ENCODE assay signal across 8 cellular contexts in genomic region chr2:43227830-43228280, GRCh38. TPM values are rescaled to one million over a fixed set of nuclear protein-coding genes. Genes with fewer than 3 reads are reported as not detected.
DNase-seq lines count a peak whose midpoint lies in the region; ATAC-seq, FAIRE-seq and TF ChIP-seq lines count a peak whose summit lies in the region.

No MANE protein-coding gene starts in this region.

- peak overlapping the region; percentile 96 for H3K4me3 Mint-ChIP-seq in CD8-positive, alpha-beta T cell
- peak overlapping the region; percentile 79 for H3K4me3 Mint-ChIP-seq in natural killer cell

- H3K9ac ChIP-seq in KMS-11: peak overlapping the region; percentile 100

- POLR2A ChIA-PET in CD8-positive, alpha-beta T cell (lab: Charles Lee): interaction anchor here (1.1 to 18.1 kb wide), 12 partner anchors 9 to 417 kb away, joined by 3 to 1192 read pairs (median 9); no protein-coding TSS in a partner anchor

- no peaks in the 10 kb centered on the region for H3K9me3 ChIP-seq in CD8-positive, alpha-beta T cell (ENCODE audit: low read length)

- H3K27me3 ChIP-seq in CD8-positive, alpha-beta T cell (ENCODE audit: insufficient read depth, low read length): no peaks in the 10 kb centered on the region
- H3K27me3 ChIP-seq in KMS-11 (ENCODE audit: insufficient read depth, low read depth): no peaks in the 10 kb centered on the region

- peak overlapping the region; percentile 91 for H3K4me2 ChIP-seq in KMS-11

- DNase-seq in CD8-positive, alpha-beta T cell: no peak
- no peak for DNase-seq in natural killer cell
- DNase-seq in COLO829 (ENCODE audit: low spot score): no peak
- DNase-seq in NCI-H1092 (lab: John Stamatoyannopoulos, UW): no peak
- DNase-seq in HTR-8/SVneo (ENCODE audit: insufficient read length, low spot score): no peak
- DNase-seq in mucosa of gallbladder (ENCODE audit: low spot score): no peak

- peaks cover 23% of the 10 kb centered on the region for H3K4me1 ChIP-seq in CD8-positive, alpha-beta T cell (ENCODE audit: insufficient read depth, low read length)
- peaks cover 54% of the 10 kb centered on the region for H3K4me1 ChIP-seq in KMS-11 (ENCODE audit: low read depth, poor library complexity, severe bottlenecking)

- peak overlapping the region; percentile 94 for H3K27ac Mint-ChIP-seq in CD8-positive, alpha-beta T cell
- peak overlapping the region; percentile 90 to 99 for H3K27ac Mint-ChIP-seq in natural killer cell

- no peak for FAIRE-seq in HTR-8/SVneo (lab: Jason Lieb, UNC)

- H3K79me2 ChIP-seq in KMS-11 (ENCODE audit: insufficient read depth, low read depth): peaks cover 38% of the 10 kb centered on the region

- peaks cover 25% of the 10 kb centered on the region for H3K36me3 ChIP-seq in CD8-positive, alpha-beta T cell (ENCODE audit: insufficient read depth, low read length)
- H3K36me3 ChIP-seq in KMS-11 (ENCODE audit: insufficient read depth): peaks cover 12% of the 10 kb centered on the region

- H3K4me1 Mint-ChIP-seq in CD8-positive, alpha-beta T cell (ENCODE audit: low read depth): peaks cover 23% of the 10 kb centered on the region
- H3K4me1 Mint-ChIP-seq in natural killer cell: peaks cover 33 to 37% of the 10 kb centered on the region in 2 donors

- H3K27me3 Mint-ChIP-seq in CD8-positive, alpha-beta T cell (ENCODE audit: low read depth): no peaks in the 10 kb centered on the region
- H3K27me3 Mint-ChIP-seq in natural killer cell (ENCODE audit: low read depth in 2 of 2): no peaks in the 10 kb centered on the region

- no peak for TF ChIP-seq CTCF in CD8-positive, alpha-beta T cell (IDR thresholded peaks at IDR 0.05)
- no peak; the same call in none of the 2 replicates for TF ChIP-seq CTCF in KMS-11 (conservative IDR thresholded peaks at IDR 0.05; ENCODE audit: low read depth, low read length)
- no peak for TF ChIP-seq CTCF in natural killer cell (IDR thresholded peaks at IDR 0.05)

- intact Hi-C loops in CD8-positive, alpha-beta T cell (cut with DNase I, micrococcal nuclease): loop anchor here (1.0 to 5.0 kb wide), 6 partner anchors 8 to 399 kb away; no protein-coding TSS in a partner anchor
- intact Hi-C loops in natural killer cell (cut with micrococcal nuclease): loop anchor here (1.0 to 5.0 kb wide), 6 partner anchors 9 to 416 kb away; no protein-coding TSS in a partner anchor

- peaks cover 9% of the 10 kb centered on the region; the same call in 1 of the 2 replicates for H4K20me1 ChIP-seq in KMS-11 (ENCODE audit: insufficient read depth)

- no peak for ATAC-seq in CD8-positive, alpha-beta T cell
- ATAC-seq in natural killer cell: no peak

- peaks cover 58% of the 10 kb centered on the region for H3K36me3 Mint-ChIP-seq in CD8-positive, alpha-beta T cell
- H3K36me3 Mint-ChIP-seq in natural killer cell: peaks cover 19% of the 10 kb centered on the region

- H3K4me3 ChIP-seq in CD8-positive, alpha-beta T cell (ENCODE audit: low read depth, low read length): peak overlapping the region; percentile 86
- no peak overlapping the region for H3K4me3 ChIP-seq in KMS-11 (IDR thresholded peaks at IDR 0.05; ENCODE audit: insufficient read depth, low read depth, low read length)

- peak overlapping the region; percentile 92 for H3K27ac ChIP-seq in CD8-positive, alpha-beta T cell (ENCODE audit: low read depth, low read length)
- H3K27ac ChIP-seq in KMS-11 (peak overlapping the region; percentile 99), cingulate gyrus (ENCODE audit: low read depth, low read length) (peak overlapping the region; percentile 97)

- no peaks in the 10 kb centered on the region for H3K9me3 Mint-ChIP-seq in CD8-positive, alpha-beta T cell
- no peaks in the 10 kb centered on the region for H3K9me3 Mint-ChIP-seq in natural killer cell

- CTCF ChIA-PET in CD8-positive, alpha-beta T cell (lab: Charles Lee): interaction anchor here (0.6 to 22.9 kb wide), 17 partner anchors 7 to 314 kb away, joined by 3 to 666 read pairs (median 17); no protein-coding TSS in a partner anchor

- no peak overlapping the region for H2AFZ ChIP-seq in KMS-11 (ENCODE audit: low read depth)

RNA-seq across cellular contexts. Expression of gene ZFP36L2, which starts 1.4 kb away (rescaled TPM):
- total RNA-seq in CD8-positive, alpha-beta T cell: 1,000 to 10,000 TPM; 1,270 to 1,311 TPM
- 100 to 1,000 TPM; 376 to 428 (median 418) TPM for total RNA-seq in natural killer cell
- 209 TPM for total RNA-seq in mucosa of gallbladder
